1 cellular context compared by ENCODE assay signal in the genomic region with DNA sequence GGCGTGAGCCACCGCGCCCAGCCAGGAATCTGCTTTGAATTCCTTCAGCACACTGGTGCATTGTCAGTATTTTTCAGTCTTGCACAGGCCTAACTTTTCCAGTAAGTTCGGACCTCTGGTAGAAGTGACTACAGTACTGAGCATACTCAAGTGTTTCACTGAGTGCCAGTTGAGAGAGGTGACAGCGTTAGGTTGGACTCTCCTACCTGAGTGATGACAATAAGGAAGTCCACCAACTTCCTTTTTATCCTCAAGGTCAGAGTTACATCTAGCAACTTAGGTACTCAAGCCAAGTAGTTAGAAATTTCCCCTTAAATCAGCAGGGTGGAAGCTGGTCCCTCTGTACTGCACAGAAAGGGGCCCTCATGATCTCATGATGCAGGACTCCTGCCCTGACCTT.
TF ChIP-seq lines count a peak whose summit lies in the region.

No MANE protein-coding gene starts in this region.

TF ChIP-seq in GM23338, 12 proteins besides CTCF, POLR2A, EP300 and RAD21 (continued from another document):
- TF ChIP-seq NANOG (IDR thresholded peaks at IDR 0.05; ENCODE audit: borderline replicate concordance) (no peak), POLR2AphosphoS5 (IDR thresholded peaks at IDR 0.05; ENCODE audit: low read depth) (no peak), STAT1 (IDR thresholded peaks at IDR 0.05; ENCODE audit: unreplicated experiment) (no peak), ZNF331 (CRISPR knock-in tag; IDR thresholded peaks at IDR 0.05; ENCODE audit: low read depth) (no peak), ZNF114 (CRISPR knock-in tag; IDR thresholded peaks at IDR 0.05) (no peak), JUNB (IDR thresholded peaks at IDR 0.05; ENCODE audit: unreplicated experiment) (no peak)
